ENCODE assay signal across 1 cellular context in the genomic region with DNA sequence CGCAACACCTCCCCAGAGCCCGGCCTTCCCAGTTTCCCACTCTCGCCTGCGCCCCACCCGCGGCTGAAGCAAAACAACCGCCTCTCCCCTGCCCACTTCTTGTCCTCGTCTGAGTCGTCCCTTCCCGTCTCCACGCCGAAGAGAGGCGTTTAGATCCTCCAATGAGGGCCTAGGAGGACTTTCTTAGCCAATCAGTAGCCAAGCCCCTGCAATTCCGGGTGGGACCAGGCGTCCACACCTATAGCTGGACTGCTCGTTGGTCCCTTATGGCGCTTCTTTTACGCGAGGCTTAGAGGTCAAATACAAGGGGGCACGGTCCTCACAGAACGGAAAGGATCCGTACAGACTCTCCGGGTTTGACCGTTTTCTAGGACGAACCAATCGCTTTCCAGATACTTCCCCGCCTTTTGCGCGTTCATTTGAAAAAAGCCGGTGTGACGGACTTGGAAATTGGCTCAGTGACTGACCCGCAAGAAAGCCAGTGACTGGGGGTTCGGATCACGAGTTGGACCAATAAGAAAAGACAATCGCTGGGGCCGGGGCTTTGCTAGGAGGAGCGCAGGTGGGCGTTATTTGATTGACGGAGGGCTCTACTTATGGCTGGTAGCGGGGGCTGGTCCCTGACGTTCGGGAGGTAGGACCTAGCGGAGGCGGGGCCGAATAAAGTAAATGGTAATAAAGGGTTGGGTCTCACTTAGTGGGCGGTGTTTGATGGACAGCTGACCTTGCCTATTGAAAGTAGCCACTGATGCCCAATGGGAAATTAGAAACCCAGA.
TF ChIP-seq lines count a peak whose summit lies in the region.

No MANE protein-coding gene starts in this region.

TF ChIP-seq in HepG2, 621 proteins besides CTCF, POLR2A, EP300 and RAD21 (continued from another document and continues in another):
- TF ChIP-seq, protein P1, sequence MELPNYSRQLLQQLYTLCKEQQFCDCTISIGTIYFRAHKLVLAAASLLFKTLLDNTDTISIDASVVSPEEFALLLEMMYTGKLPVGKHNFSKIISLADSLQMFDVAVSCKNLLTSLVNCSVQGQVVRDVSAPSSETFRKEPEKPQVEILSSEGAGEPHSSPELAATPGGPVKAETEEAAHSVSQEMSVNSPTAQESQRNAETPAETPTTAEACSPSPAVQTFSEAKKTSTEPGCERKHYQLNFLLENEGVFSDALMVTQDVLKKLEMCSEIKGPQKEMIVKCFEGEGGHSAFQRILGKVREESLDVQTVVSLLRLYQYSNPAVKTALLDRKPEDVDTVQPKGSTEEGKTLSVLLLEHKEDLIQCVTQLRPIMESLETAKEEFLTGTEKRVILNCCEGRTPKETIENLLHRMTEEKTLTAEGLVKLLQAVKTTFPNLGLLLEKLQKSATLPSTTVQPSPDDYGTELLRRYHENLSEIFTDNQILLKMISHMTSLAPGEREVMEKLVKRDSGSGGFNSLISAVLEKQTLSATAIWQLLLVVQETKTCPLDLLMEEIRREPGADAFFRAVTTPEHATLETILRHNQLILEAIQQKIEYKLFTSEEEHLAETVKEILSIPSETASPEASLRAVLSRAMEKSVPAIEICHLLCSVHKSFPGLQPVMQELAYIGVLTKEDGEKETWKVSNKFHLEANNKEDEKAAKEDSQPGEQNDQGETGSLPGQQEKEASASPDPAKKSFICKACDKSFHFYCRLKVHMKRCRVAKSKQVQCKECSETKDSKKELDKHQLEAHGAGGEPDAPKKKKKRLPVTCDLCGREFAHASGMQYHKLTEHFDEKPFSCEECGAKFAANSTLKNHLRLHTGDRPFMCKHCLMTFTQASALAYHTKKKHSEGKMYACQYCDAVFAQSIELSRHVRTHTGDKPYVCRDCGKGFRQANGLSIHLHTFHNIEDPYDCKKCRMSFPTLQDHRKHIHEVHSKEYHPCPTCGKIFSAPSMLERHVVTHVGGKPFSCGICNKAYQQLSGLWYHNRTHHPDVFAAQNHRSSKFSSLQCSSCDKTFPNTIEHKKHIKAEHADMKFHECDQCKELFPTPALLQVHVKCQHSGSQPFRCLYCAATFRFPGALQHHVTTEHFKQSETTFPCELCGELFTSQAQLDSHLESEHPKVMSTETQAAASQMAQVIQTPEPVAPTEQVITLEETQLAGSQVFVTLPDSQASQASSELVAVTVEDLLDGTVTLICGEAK (IDR thresholded peaks at IDR 0.05): no peak
- TF ChIP-seq, protein P1 (CRISPR knock-in tag; IDR thresholded peaks at IDR 0.05): no peak; the same call in 1 of the 2 replicates
- TF ChIP-seq, protein P2, sequence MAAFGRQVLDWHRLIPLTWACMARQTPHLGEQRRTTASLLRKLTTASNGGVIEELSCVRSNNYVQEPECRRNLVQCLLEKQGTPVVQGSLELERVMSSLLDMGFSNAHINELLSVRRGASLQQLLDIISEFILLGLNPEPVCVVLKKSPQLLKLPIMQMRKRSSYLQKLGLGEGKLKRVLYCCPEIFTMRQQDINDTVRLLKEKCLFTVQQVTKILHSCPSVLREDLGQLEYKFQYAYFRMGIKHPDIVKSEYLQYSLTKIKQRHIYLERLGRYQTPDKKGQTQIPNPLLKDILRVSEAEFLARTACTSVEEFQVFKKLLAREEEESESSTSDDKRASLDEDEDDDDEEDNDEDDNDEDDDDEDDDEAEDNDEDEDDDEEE (CRISPR knock-in tag; IDR thresholded peaks at IDR 0.05): no peak
- TF ChIP-seq ZNF605 (CRISPR knock-in tag; IDR thresholded peaks at IDR 0.05) (peak; percentile 95; the same call in 1 of the 2 replicates), ZFP62 (CRISPR knock-in tag; IDR thresholded peaks at IDR 0.05) (no peak), FOXO1 (CRISPR knock-in tag; IDR thresholded peaks at IDR 0.05) (peak; percentile 40), ZNF496 (CRISPR knock-in tag; IDR thresholded peaks at IDR 0.05; ENCODE audit: insufficient replicate concordance) (no peak), CEBPB (IDR thresholded peaks at IDR 0.05; ENCODE audit: borderline replicate concordance, low read depth, low read length) (no peak), ZNF530 (CRISPR knock-in tag; IDR thresholded peaks at IDR 0.05; ENCODE audit: low read depth) (no peak), ZSCAN9 (CRISPR knock-in tag; IDR thresholded peaks at IDR 0.05; ENCODE audit: borderline replicate concordance) (no peak; the same call in 1 of the 2 replicates), NCOA2 (CRISPR knock-in tag; IDR thresholded peaks at IDR 0.05) (0 out of 2 replicates have a peak, but pooled peaks have one; percentile 30), ZBTB42 (CRISPR knock-in tag; IDR thresholded peaks at IDR 0.05) (peak; percentile 75; the same call in 1 of the 2 replicates), ZNF749 (CRISPR knock-in tag; IDR thresholded peaks at IDR 0.05; ENCODE audit: borderline replicate concordance) (0 out of 2 replicates have a peak, but pooled peaks have one; percentile 22), FIP1L1 (IDR thresholded peaks at IDR 0.05; ENCODE audit: borderline replicate concordance, insufficient read depth, low read depth, low read length) (no peak), GATAD1 (CRISPR knock-in tag; IDR thresholded peaks at IDR 0.05) (peak; percentile 85), ZNF878 (CRISPR knock-in tag; IDR thresholded peaks at IDR 0.05) (peak; percentile 78), ZNF331 (CRISPR knock-in tag; IDR thresholded peaks at IDR 0.05) (peak; percentile 69), ZNF451 (CRISPR knock-in tag; IDR thresholded peaks at IDR 0.05) (no peak), ZNF883 (CRISPR knock-in tag; IDR thresholded peaks at IDR 0.05; ENCODE audit: not compliant biosample characterization) (peak; percentile 50), ZNF430 (CRISPR knock-in tag; IDR thresholded peaks at IDR 0.05) (peak; percentile 79), NR2C2 (CRISPR knock-in tag; IDR thresholded peaks at IDR 0.05; ENCODE audit: borderline replicate concordance) (peak; percentile 95), ZNF224 (CRISPR knock-in tag; IDR thresholded peaks at IDR 0.05) (0 out of 2 replicates have a peak, but pooled peaks have one; percentile 73), U2AF2 (IDR thresholded peaks at IDR 0.05; ENCODE audit: low read depth, low read length) (no peak), ZNF354B (CRISPR knock-in tag; IDR thresholded peaks at IDR 0.05) (0 out of 2 replicates have a peak, but pooled peaks have one; percentile 31), ZNF777 (CRISPR knock-in tag; IDR thresholded peaks at IDR 0.05) (peak; percentile 43; the same call in 1 of the 2 replicates), ZNF350 (CRISPR knock-in tag; IDR thresholded peaks at IDR 0.05; ENCODE audit: borderline replicate concordance, low read depth) (peak; percentile 88), SAP130 (CRISPR knock-in tag; IDR thresholded peaks at IDR 0.05; ENCODE audit: low read depth) (peak; percentile 89), FOSL1 (CRISPR knock-in tag; IDR thresholded peaks at IDR 0.05; ENCODE audit: borderline replicate concordance) (0 out of 2 replicates have a peak, but pooled peaks have one; percentile 25), ZFP1 (CRISPR knock-in tag; IDR thresholded peaks at IDR 0.05) (no peak)
- TF ChIP-seq, protein P3, sequence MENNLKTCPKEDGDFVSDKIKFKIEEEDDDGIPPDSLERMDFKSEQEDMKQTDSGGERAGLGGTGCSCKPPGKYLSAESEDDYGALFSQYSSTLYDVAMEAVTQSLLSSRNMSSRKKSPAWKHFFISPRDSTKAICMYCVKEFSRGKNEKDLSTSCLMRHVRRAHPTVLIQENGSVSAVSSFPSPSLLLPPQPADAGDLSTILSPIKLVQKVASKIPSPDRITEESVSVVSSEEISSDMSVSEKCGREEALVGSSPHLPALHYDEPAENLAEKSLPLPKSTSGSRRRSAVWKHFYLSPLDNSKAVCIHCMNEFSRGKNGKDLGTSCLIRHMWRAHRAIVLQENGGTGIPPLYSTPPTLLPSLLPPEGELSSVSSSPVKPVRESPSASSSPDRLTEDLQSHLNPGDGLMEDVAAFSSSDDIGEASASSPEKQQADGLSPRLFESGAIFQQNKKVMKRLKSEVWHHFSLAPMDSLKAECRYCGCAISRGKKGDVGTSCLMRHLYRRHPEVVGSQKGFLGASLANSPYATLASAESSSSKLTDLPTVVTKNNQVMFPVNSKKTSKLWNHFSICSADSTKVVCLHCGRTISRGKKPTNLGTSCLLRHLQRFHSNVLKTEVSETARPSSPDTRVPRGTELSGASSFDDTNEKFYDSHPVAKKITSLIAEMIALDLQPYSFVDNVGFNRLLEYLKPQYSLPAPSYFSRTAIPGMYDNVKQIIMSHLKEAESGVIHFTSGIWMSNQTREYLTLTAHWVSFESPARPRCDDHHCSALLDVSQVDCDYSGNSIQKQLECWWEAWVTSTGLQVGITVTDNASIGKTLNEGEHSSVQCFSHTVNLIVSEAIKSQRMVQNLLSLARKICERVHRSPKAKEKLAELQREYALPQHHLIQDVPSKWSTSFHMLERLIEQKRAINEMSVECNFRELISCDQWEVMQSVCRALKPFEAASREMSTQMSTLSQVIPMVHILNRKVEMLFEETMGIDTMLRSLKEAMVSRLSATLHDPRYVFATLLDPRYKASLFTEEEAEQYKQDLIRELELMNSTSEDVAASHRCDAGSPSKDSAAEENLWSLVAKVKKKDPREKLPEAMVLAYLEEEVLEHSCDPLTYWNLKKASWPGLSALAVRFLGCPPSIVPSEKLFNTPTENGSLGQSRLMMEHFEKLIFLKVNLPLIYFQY (CRISPR knock-in tag; IDR thresholded peaks at IDR 0.05; ENCODE audit: borderline replicate concordance): peak; percentile 44
- TF ChIP-seq, protein P4, sequence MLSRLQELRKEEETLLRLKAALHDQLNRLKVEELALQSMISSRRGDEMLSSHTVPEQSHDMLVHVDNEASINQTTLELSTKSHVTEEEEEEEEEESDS (CRISPR knock-in tag; IDR thresholded peaks at IDR 0.05; ENCODE audit: borderline replicate concordance): no peak; the same call in 1 of the 2 replicates
- TF ChIP-seq, protein P5, sequence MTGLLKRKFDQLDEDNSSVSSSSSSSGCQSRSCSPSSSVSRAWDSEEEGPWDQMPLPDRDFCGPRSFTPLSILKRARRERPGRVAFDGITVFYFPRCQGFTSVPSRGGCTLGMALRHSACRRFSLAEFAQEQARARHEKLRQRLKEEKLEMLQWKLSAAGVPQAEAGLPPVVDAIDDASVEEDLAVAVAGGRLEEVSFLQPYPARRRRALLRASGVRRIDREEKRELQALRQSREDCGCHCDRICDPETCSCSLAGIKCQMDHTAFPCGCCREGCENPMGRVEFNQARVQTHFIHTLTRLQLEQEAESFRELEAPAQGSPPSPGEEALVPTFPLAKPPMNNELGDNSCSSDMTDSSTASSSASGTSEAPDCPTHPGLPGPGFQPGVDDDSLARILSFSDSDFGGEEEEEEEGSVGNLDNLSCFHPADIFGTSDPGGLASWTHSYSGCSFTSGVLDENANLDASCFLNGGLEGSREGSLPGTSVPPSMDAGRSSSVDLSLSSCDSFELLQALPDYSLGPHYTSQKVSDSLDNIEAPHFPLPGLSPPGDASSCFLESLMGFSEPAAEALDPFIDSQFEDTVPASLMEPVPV (CRISPR knock-in tag; IDR thresholded peaks at IDR 0.05): peak; percentile 84; the same call in 1 of the 2 replicates
- TF ChIP-seq, protein P6, sequence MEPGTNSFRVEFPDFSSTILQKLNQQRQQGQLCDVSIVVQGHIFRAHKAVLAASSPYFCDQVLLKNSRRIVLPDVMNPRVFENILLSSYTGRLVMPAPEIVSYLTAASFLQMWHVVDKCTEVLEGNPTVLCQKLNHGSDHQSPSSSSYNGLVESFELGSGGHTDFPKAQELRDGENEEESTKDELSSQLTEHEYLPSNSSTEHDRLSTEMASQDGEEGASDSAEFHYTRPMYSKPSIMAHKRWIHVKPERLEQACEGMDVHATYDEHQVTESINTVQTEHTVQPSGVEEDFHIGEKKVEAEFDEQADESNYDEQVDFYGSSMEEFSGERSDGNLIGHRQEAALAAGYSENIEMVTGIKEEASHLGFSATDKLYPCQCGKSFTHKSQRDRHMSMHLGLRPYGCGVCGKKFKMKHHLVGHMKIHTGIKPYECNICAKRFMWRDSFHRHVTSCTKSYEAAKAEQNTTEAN (CRISPR knock-in tag; conservative IDR thresholded peaks at IDR 0.05): 0 out of 2 replicates have a peak, but pooled peaks have one; percentile 22
- TF ChIP-seq, protein P7, sequence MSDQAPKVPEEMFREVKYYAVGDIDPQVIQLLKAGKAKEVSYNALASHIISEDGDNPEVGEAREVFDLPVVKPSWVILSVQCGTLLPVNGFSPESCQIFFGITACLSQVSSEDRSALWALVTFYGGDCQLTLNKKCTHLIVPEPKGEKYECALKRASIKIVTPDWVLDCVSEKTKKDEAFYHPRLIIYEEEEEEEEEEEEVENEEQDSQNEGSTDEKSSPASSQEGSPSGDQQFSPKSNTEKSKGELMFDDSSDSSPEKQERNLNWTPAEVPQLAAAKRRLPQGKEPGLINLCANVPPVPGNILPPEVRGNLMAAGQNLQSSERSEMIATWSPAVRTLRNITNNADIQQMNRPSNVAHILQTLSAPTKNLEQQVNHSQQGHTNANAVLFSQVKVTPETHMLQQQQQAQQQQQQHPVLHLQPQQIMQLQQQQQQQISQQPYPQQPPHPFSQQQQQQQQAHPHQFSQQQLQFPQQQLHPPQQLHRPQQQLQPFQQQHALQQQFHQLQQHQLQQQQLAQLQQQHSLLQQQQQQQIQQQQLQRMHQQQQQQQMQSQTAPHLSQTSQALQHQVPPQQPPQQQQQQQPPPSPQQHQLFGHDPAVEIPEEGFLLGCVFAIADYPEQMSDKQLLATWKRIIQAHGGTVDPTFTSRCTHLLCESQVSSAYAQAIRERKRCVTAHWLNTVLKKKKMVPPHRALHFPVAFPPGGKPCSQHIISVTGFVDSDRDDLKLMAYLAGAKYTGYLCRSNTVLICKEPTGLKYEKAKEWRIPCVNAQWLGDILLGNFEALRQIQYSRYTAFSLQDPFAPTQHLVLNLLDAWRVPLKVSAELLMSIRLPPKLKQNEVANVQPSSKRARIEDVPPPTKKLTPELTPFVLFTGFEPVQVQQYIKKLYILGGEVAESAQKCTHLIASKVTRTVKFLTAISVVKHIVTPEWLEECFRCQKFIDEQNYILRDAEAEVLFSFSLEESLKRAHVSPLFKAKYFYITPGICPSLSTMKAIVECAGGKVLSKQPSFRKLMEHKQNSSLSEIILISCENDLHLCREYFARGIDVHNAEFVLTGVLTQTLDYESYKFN (CRISPR knock-in tag; conservative IDR thresholded peaks at IDR 0.05): peak; percentile 65
